Comparison of ENCODE assay signal across 13 cellular contexts in genomic region chr9:95266649-95267048, GRCh38.
DNase-seq lines count a peak whose midpoint lies in the region; ATAC-seq and TF ChIP-seq lines count a peak whose summit lies in the region.
"Had no signal": no experiment of that assay in that cellular context is flagged by ENCODE, and none has a peak within 500 bp of the region (broad histone marks: within the 10 kb centered on the region; RNA-seq: fewer than 3 reads in every experiment).

No MANE protein-coding gene starts in this region.

- no peaks in the 10 kb centered on the region for H3K4me1 ChIP-seq in tibial artery

- H3K9me3 ChIP-seq in tibial artery = no peaks in the 10 kb centered on the region
- H3K9me3 ChIP-seq: sigmoid colon had no signal

- ATAC-seq in GM18861 (IDR thresholded peaks at IDR 0.05; ENCODE audit: unreplicated experiment) (peak; percentile 87), GM21390 (IDR thresholded peaks at IDR 0.05; ENCODE audit: unreplicated experiment) (peak; percentile 79), HG03175 (IDR thresholded peaks at IDR 0.05; ENCODE audit: unreplicated experiment) (peak; percentile 86), GM21737 (IDR thresholded peaks at IDR 0.05; ENCODE audit: unreplicated experiment) (no peak)
- ATAC-seq: HCT116 had no signal

- intact Hi-C loops in tibial artery (cut with DNase I; ENCODE audit: low total_unique reads) = no loop called here

- no peaks in the 10 kb centered on the region for H3K36me3 ChIP-seq in tibial artery
- H3K36me3 ChIP-seq: sigmoid colon had no signal

- H3K27me3 ChIP-seq in tibial artery = no peaks in the 10 kb centered on the region
- H3K27me3 ChIP-seq: sigmoid colon had no signal

- no peak overlapping the region for H3K4me3 ChIP-seq in tibial artery
- H3K4me3 ChIP-seq: coronary artery, sigmoid colon had no signal

- peak; percentile 35 for DNase-seq in glomerular visceral epithelial cell (ENCODE audit: extremely low spot score)
- DNase-seq in tibial artery = no peak
- DNase-seq in iPS-NIHi7 (ENCODE audit: extremely low spot score) = no peak
- DNase-seq: activated T-cell treated with anti-CD3 and anti-CD28 coated beads, Interleukin-2, amount 50 U/mL, for 1 hour; EL; Karpas-422; sigmoid colon had no signal

- no peak overlapping the region for H3K27ac ChIP-seq in tibial artery
- H3K27ac ChIP-seq: coronary artery, sigmoid colon had no signal

- no peak for TF ChIP-seq CTCF in tibial artery (IDR thresholded peaks at IDR 0.05)
